In genomic region chr3:146679191-146679590, GRCh38 we compare ENCODE assay signal across 7 cellular contexts.
"Had no signal": no experiment of that assay in that cellular context is flagged by ENCODE, and none has a peak within 500 bp of the region (broad histone marks: within the 10 kb centered on the region; RNA-seq: fewer than 3 reads in every experiment).

No MANE protein-coding gene starts in this region.

- FAIRE-seq: HepG2, HTR-8/SVneo, K562 had no signal

- ATAC-seq: HepG2, K562 had no signal

- H3K27ac ChIP-seq: HL-60 had no signal

- H3K4me3 ChIP-seq: K562 had no signal

- DNase-seq: IMR-90, KBM-7, KG1 had no signal
